Comparison of ENCODE assay signal across 19 cellular contexts in the genomic region with DNA sequence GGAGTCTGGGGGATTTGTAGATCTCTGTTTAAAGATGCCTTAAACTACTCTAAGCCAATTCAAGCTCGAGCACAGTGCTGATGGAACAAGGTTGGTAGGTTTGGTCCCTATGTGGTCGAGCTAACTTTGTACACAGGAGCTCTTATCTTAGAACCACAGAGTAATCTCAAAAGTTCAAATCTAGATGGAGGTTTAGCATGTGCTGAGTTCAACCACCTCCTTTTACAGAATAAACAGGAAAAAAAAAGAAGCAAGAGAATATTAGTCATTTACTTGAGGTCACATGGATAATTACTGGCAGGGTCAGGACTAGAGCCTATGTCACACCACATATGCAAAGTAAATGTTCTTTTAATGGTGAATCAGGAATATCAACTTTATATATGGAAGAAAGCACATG.
DNase-seq lines count a peak whose midpoint lies in the region; ATAC-seq and TF ChIP-seq lines count a peak whose summit lies in the region.
"Had no signal": no experiment of that assay in that cellular context is flagged by ENCODE, and none has a peak within 500 bp of the region (broad histone marks: within the 10 kb centered on the region; RNA-seq: fewer than 3 reads in every experiment).

No MANE protein-coding gene starts in this region.

- POLR2A ChIA-PET in naive thymus-derived CD4-positive, alpha-beta T cell (lab: Charles Lee) = no interaction called here

- H3K27ac Mint-ChIP-seq in activated T-cell treated with anti-CD3 and anti-CD28 coated beads, Interleukin-2, amount 50 U/mL, for 24 hours = peak overlapping the region; percentile 9
- no peak overlapping the region for H3K27ac Mint-ChIP-seq in activated T-helper 17 cell treated with anti-CD3 and anti-CD28 coated beads, Interleukin-2, amount 50 U/mL, for 72 hours
- no peak overlapping the region for H3K27ac Mint-ChIP-seq in naive thymus-derived CD4-positive, alpha-beta T cell
- H3K27ac Mint-ChIP-seq: GM23338 had no signal

- CTCF ChIA-PET in naive thymus-derived CD4-positive, alpha-beta T cell (lab: Charles Lee) = no interaction called here

- DNase-seq in activated T-cell treated with anti-CD3 and anti-CD28 coated beads, Interleukin-2, amount 50 U/mL, for 24 hours = no peak
- DNase-seq in activated T-cell treated with anti-CD3 and anti-CD28 coated beads, Interleukin-2, amount 50 U/mL, for 1 hour = no peak
- DNase-seq in OCI-M1 (lab: John Stamatoyannopoulos, UW) (peak; percentile 60), T1000 (lab: John Stamatoyannopoulos, UW) (no peak), stomach (no peak), GM03348 (ENCODE audit: low spot score) (no peak)
- DNase-seq in naive thymus-derived CD4-positive, alpha-beta T cell = no peak
- DNase-seq: C1 segment of cervical spinal cord, DMS 273 treated with DMSO at 0.1 percent for 48 hours, KG1, NCI-H146, NCI-H2081, NCI-H510A treated with DMSO at 0.1 percent for 48 hours, NCI-H82, Peyer's patch, SHP77 had no signal

- no peaks in the 10 kb centered on the region for H3K27me3 ChIP-seq in naive thymus-derived CD4-positive, alpha-beta T cell (ENCODE audit: control insufficient read depth in 2 of 2, insufficient read depth in 2 of 2, low read length in 2 of 2)
- no peaks in the 10 kb centered on the region for H3K27me3 ChIP-seq in stomach
- H3K27me3 ChIP-seq: Peyer's patch had no signal

- H3K4me1 Mint-ChIP-seq in activated T-cell treated with anti-CD3 and anti-CD28 coated beads, Interleukin-2, amount 50 U/mL, for 24 hours (ENCODE audit: low read depth) = peaks cover 16% of the 10 kb centered on the region
- peaks cover 4% of the 10 kb centered on the region for H3K4me1 Mint-ChIP-seq in activated T-helper 17 cell treated with anti-CD3 and anti-CD28 coated beads, Interleukin-2, amount 50 U/mL, for 72 hours
- H3K4me1 Mint-ChIP-seq in naive thymus-derived CD4-positive, alpha-beta T cell = peaks cover 4 to 37% (median 9%) of the 10 kb centered on the region in 7 donors

- H3K4me1 ChIP-seq in naive thymus-derived CD4-positive, alpha-beta T cell (ENCODE audit: control insufficient read depth in 2 of 2, insufficient read depth in 2 of 2, low read length in 2 of 2) = peaks cover 0 to 6% of the 10 kb centered on the region in 2 donors
- peaks cover 7 to 42% (median 18%) of the 10 kb centered on the region in 4 donors for H3K4me1 ChIP-seq in stomach
- H3K4me1 ChIP-seq: A549 had no signal

- TF ChIP-seq POLR2A in stomach (IDR thresholded peaks at IDR 0.05) = no peak

- H3K4me3 Mint-ChIP-seq in activated T-cell treated with anti-CD3 and anti-CD28 coated beads, Interleukin-2, amount 50 U/mL, for 24 hours = no peak overlapping the region
- no peak overlapping the region for H3K4me3 Mint-ChIP-seq in activated T-helper 17 cell treated with anti-CD3 and anti-CD28 coated beads, Interleukin-2, amount 50 U/mL, for 72 hours
- no peak overlapping the region for H3K4me3 Mint-ChIP-seq in naive thymus-derived CD4-positive, alpha-beta T cell
- H3K4me3 Mint-ChIP-seq: GM23338 had no signal

- ATAC-seq in activated T-helper 17 cell treated with anti-CD3 and anti-CD28 coated beads, Interleukin-2, amount 50 U/mL, for 72 hours (replicated peaks) = peak; percentile 86
- ATAC-seq in naive thymus-derived CD4-positive, alpha-beta T cell = peak; percentile 60
- ATAC-seq: A549, GM23338 had no signal

- H3K36me3 ChIP-seq in naive thymus-derived CD4-positive, alpha-beta T cell (ENCODE audit: control insufficient read depth in 2 of 3, insufficient read depth in 3 of 3, low read length in 3 of 3) = no peaks in the 10 kb centered on the region
- H3K36me3 ChIP-seq in stomach = no peaks in the 10 kb centered on the region
- H3K36me3 ChIP-seq: Peyer's patch had no signal

- peaks cover 4% of the 10 kb centered on the region for H3K36me3 Mint-ChIP-seq in activated T-cell treated with anti-CD3 and anti-CD28 coated beads, Interleukin-2, amount 50 U/mL, for 24 hours (ENCODE audit: low read depth)
- H3K36me3 Mint-ChIP-seq in activated T-helper 17 cell treated with anti-CD3 and anti-CD28 coated beads, Interleukin-2, amount 50 U/mL, for 72 hours (ENCODE audit: low read depth) = no peaks in the 10 kb centered on the region
- peaks cover 0 to 4% (median 0%) of the 10 kb centered on the region in 5 donors for H3K36me3 Mint-ChIP-seq in naive thymus-derived CD4-positive, alpha-beta T cell

- TF ChIP-seq CTCF in stomach (IDR thresholded peaks at IDR 0.05) = no peak

- no peak overlapping the region for H3K4me3 ChIP-seq in naive thymus-derived CD4-positive, alpha-beta T cell (ENCODE audit: low read length)
- H3K4me3 ChIP-seq in stomach = no peak overlapping the region
- H3K4me3 ChIP-seq: A549, GM23338, Peyer's patch had no signal

- no peaks in the 10 kb centered on the region for H3K27me3 Mint-ChIP-seq in activated T-cell treated with anti-CD3 and anti-CD28 coated beads, Interleukin-2, amount 50 U/mL, for 24 hours
- no peaks in the 10 kb centered on the region for H3K27me3 Mint-ChIP-seq in activated T-helper 17 cell treated with anti-CD3 and anti-CD28 coated beads, Interleukin-2, amount 50 U/mL, for 72 hours
- no peaks in the 10 kb centered on the region for H3K27me3 Mint-ChIP-seq in naive thymus-derived CD4-positive, alpha-beta T cell

- no peaks in the 10 kb centered on the region for H3K9me3 Mint-ChIP-seq in activated T-cell treated with anti-CD3 and anti-CD28 coated beads, Interleukin-2, amount 50 U/mL, for 24 hours
- no peaks in the 10 kb centered on the region for H3K9me3 Mint-ChIP-seq in activated T-helper 17 cell treated with anti-CD3 and anti-CD28 coated beads, Interleukin-2, amount 50 U/mL, for 72 hours
- no peaks in the 10 kb centered on the region for H3K9me3 Mint-ChIP-seq in naive thymus-derived CD4-positive, alpha-beta T cell
- H3K9me3 Mint-ChIP-seq: GM23338 had no signal

- intact Hi-C loops in naive thymus-derived CD4-positive, alpha-beta T cell (cut with micrococcal nuclease) = no loop called here
- intact Hi-C loops in stomach (cut with DNase I; ENCODE audit: low total_unique reads) = no loop called here

- H3K9me3 ChIP-seq in naive thymus-derived CD4-positive, alpha-beta T cell (ENCODE audit: control insufficient read depth in 2 of 3, low read length in 3 of 3) = no peaks in the 10 kb centered on the region
- H3K9me3 ChIP-seq in stomach = no peaks in the 10 kb centered on the region
- H3K9me3 ChIP-seq: A549, Peyer's patch had no signal

- 12 to 50% (median 19%) methylated on average over 2 of the region's 2 CpGs for WGBS in stomach, 5 donors

- no peak for TF ChIP-seq EP300 in stomach (IDR thresholded peaks at IDR 0.05)

- H3K27ac ChIP-seq in naive thymus-derived CD4-positive, alpha-beta T cell (ENCODE audit: low read depth, low read length) = no peak overlapping the region
- H3K27ac ChIP-seq in stomach = peak overlapping the region in 1 of 5 donors; percentile 38
- H3K27ac ChIP-seq: A549, Peyer's patch had no signal
